Comparison of ENCODE assay signal across 19 cellular contexts in genomic region chr13:113090415-113090770, GRCh38. TPM values are rescaled to one million over a fixed set of nuclear protein-coding genes. Genes with fewer than 3 reads are reported as not detected.
"Had no signal": no experiment of that assay in that cellular context is flagged by ENCODE, and none has a peak within 500 bp of the region (broad histone marks: within the 10 kb centered on the region; RNA-seq: fewer than 3 reads in every experiment).

No MANE protein-coding gene starts in this region.

- H3K9me3 ChIP-seq: adrenal gland, thoracic aorta, upper lobe of left lung had no signal

- DNase-seq: activated CD4-positive, alpha-beta T cell treated with anti-CD3 and anti-CD28 coated beads for 36 hours; activated CD4-positive, alpha-beta T cell treated with anti-CD3 and anti-CD28 coated beads, Interleukin-2, amount 50 U/mL, for 48 hours; activated gamma-delta T cell; adrenal gland; effector memory CD8-positive, alpha-beta T cell; midbrain; nucleus accumbens; stimulated activated naive B cell treated with anti-CD40 and anti-IgM and Interleukin-4, amounts not matched to agents 10 μg/mL and 1 μg/mL and 100 μg/mL, for 72 hours; SW 1271; WERI-Rb-1 had no signal

- H3K4me2 ChIP-seq: hepatocyte had no signal

- ATAC-seq: activated CD4-positive, alpha-beta T cell treated with anti-CD3 and anti-CD28 coated beads for 36 hours; effector memory CD8-positive, alpha-beta T cell; stimulated activated naive B cell treated with anti-CD40 and anti-IgM and Interleukin-4, amounts not matched to agents 10 μg/mL and 1 μg/mL and 100 μg/mL, for 72 hours had no signal

- H3K4me1 ChIP-seq: adrenal gland, upper lobe of left lung had no signal

- H3K9me3 Mint-ChIP-seq: activated naive CD4-positive, alpha-beta T cell treated with anti-CD3 and anti-CD28 coated beads, Interleukin-2, amount 50 U/mL, for 24 hours; effector memory CD8-positive, alpha-beta T cell; nephron; stimulated activated naive B cell treated with anti-CD40 and anti-IgM and Interleukin-4, amounts not matched to agents 10 μg/mL and 1 μg/mL and 100 μg/mL, for 72 hours had no signal

- H3K27ac ChIP-seq: adrenal gland, hepatocyte, thoracic aorta, upper lobe of left lung, WERI-Rb-1 had no signal

- H3K4me3 Mint-ChIP-seq: activated CD4-positive, alpha-beta T cell treated with anti-CD3 and anti-CD28 coated beads for 36 hours; activated naive CD4-positive, alpha-beta T cell treated with anti-CD3 and anti-CD28 coated beads, Interleukin-2, amount 50 U/mL, for 24 hours; effector memory CD8-positive, alpha-beta T cell; nephron; stimulated activated naive B cell treated with anti-CD40 and anti-IgM and Interleukin-4, amounts not matched to agents 10 μg/mL and 1 μg/mL and 100 μg/mL, for 72 hours had no signal

- H3K36me3 ChIP-seq: adrenal gland had no signal

- H3K27ac Mint-ChIP-seq: activated CD4-positive, alpha-beta T cell treated with anti-CD3 and anti-CD28 coated beads for 36 hours; activated naive CD4-positive, alpha-beta T cell treated with anti-CD3 and anti-CD28 coated beads, Interleukin-2, amount 50 U/mL, for 24 hours; effector memory CD8-positive, alpha-beta T cell; nephron; stimulated activated naive B cell treated with anti-CD40 and anti-IgM and Interleukin-4, amounts not matched to agents 10 μg/mL and 1 μg/mL and 100 μg/mL, for 72 hours had no signal

- H3K4me1 Mint-ChIP-seq: activated CD4-positive, alpha-beta T cell treated with anti-CD3 and anti-CD28 coated beads for 36 hours; activated naive CD4-positive, alpha-beta T cell treated with anti-CD3 and anti-CD28 coated beads, Interleukin-2, amount 50 U/mL, for 24 hours; stimulated activated naive B cell treated with anti-CD40 and anti-IgM and Interleukin-4, amounts not matched to agents 10 μg/mL and 1 μg/mL and 100 μg/mL, for 72 hours had no signal

- H3K27me3 ChIP-seq: adrenal gland, hepatocyte, upper lobe of left lung had no signal

- H3K4me3 ChIP-seq: adrenal gland, hepatocyte, lung, thoracic aorta, upper lobe of left lung had no signal

- H3K79me2 ChIP-seq: hepatocyte had no signal

- H2AFZ ChIP-seq: hepatocyte had no signal

- H3K36me3 Mint-ChIP-seq: activated naive CD4-positive, alpha-beta T cell treated with anti-CD3 and anti-CD28 coated beads, Interleukin-2, amount 50 U/mL, for 24 hours had no signal

- H3K27me3 Mint-ChIP-seq: activated CD4-positive, alpha-beta T cell treated with anti-CD3 and anti-CD28 coated beads for 36 hours; activated naive CD4-positive, alpha-beta T cell treated with anti-CD3 and anti-CD28 coated beads, Interleukin-2, amount 50 U/mL, for 24 hours; effector memory CD8-positive, alpha-beta T cell; stimulated activated naive B cell treated with anti-CD40 and anti-IgM and Interleukin-4, amounts not matched to agents 10 μg/mL and 1 μg/mL and 100 μg/mL, for 72 hours had no signal

RNA-seq across cellular contexts. Expression of gene F7, which starts 15.2 kb away (rescaled TPM):
- total RNA-seq: dermis microvascular lymphatic vessel endothelial cell; fibroblast of villous mesenchyme; T-helper 2 cell treated with Interferon-gamma antibody and Interleukin-4, amounts not matched to agents 100 ng/mL and 5 ng/mL, for 36 hours; thoracic aorta had no signal

RNA-seq across cellular contexts. Expression of gene F10, which starts 32.2 kb away (rescaled TPM):
- total RNA-seq: activated CD4-positive, alpha-beta T cell treated with anti-CD3 and anti-CD28 coated beads for 36 hours; dermis microvascular lymphatic vessel endothelial cell; T-helper 2 cell treated with Interferon-gamma antibody and Interleukin-4, amounts not matched to agents 100 ng/mL and 5 ng/mL, for 36 hours had no signal
